Comparison of ENCODE assay signal across 18 cellular contexts in genomic region chr9:121767176-121767769, GRCh38.
"Had no signal": no experiment of that assay in that cellular context is flagged by ENCODE, and none has a peak within 500 bp of the region (broad histone marks: within the 10 kb centered on the region; RNA-seq: fewer than 3 reads in every experiment).

No MANE protein-coding gene starts in this region.

- ATAC-seq: activated T-cell treated with anti-CD3 and anti-CD28 coated beads, Interleukin-2, amount 50 U/mL, for 72 hours; gastrocnemius medialis; left lobe of liver; natural killer cell treated with Interleukin-12 subunit alpha and Interleukin-12 subunit beta and Interleukin-15 and Interleukin-18, amount 100 ng/mL, for 72 hours; psoas muscle; sciatic nerve had no signal

- H3K4me3 Mint-ChIP-seq: activated B cell treated with CpG ODN at 0.5 μM for 24 hours; activated CD4-positive, alpha-beta T cell treated with anti-CD3 and anti-CD28 coated beads, Interleukin-2, amount 10 ng/mL, durations not matched to agents 7 days and 5 days; activated naive CD8-positive, alpha-beta T cell; activated T-cell treated with anti-CD3 and anti-CD28 coated beads, Interleukin-2, amount 50 U/mL, for 72 hours; endodermal cell; natural killer cell treated with Interleukin-12 subunit alpha and Interleukin-12 subunit beta and Interleukin-15 and Interleukin-18, amount 100 ng/mL, for 72 hours; T-helper 2 cell treated with Interferon-gamma antibody and Interleukin-4, amounts not matched to agents 5 μg/mL and 100 μg/mL, for 36 hours had no signal

- H3K27me3 ChIP-seq: breast epithelium, dorsolateral prefrontal cortex, gastrocnemius medialis, stomach had no signal

- H3K4me3 ChIP-seq: breast epithelium, dorsolateral prefrontal cortex, gastrocnemius medialis, psoas muscle, stomach had no signal

- H3K9me3 ChIP-seq: breast epithelium, gastrocnemius medialis, psoas muscle, stomach had no signal

- H3K27ac Mint-ChIP-seq: activated B cell treated with CpG ODN at 0.5 μM for 24 hours; activated CD4-positive, alpha-beta T cell treated with anti-CD3 and anti-CD28 coated beads, Interleukin-2, amount 10 ng/mL, durations not matched to agents 7 days and 5 days; activated naive CD8-positive, alpha-beta T cell; activated T-cell treated with anti-CD3 and anti-CD28 coated beads, Interleukin-2, amount 50 U/mL, for 72 hours; endodermal cell; natural killer cell treated with Interleukin-12 subunit alpha and Interleukin-12 subunit beta and Interleukin-15 and Interleukin-18, amount 100 ng/mL, for 72 hours; T-helper 2 cell treated with Interferon-gamma antibody and Interleukin-4, amounts not matched to agents 5 μg/mL and 100 μg/mL, for 36 hours had no signal

- H3K4me1 Mint-ChIP-seq: activated B cell treated with CpG ODN at 0.5 μM for 24 hours; activated CD4-positive, alpha-beta T cell treated with anti-CD3 and anti-CD28 coated beads, Interleukin-2, amount 10 ng/mL, durations not matched to agents 7 days and 5 days; endodermal cell had no signal

- H3K36me3 ChIP-seq: breast epithelium had no signal

- H3K27ac ChIP-seq: psoas muscle had no signal

- DNase-seq: activated B cell treated with CpG ODN at 0.5 μM for 24 hours; activated CD4-positive, alpha-beta T cell treated with anti-CD3 and anti-CD28 coated beads, Interleukin-2, amount 10 ng/mL, durations not matched to agents 7 days and 5 days; activated CD8-positive, alpha-beta memory T cell treated with anti-CD3 and anti-CD28 coated beads, Interleukin-2, amount 50 U/mL, for 48 hours; activated gamma-delta T cell treated with Interleukin-2 at 50 U/mL for 16 hours; activated T-cell treated with anti-CD3 and anti-CD28 coated beads, Interleukin-2, amount 50 U/mL, for 72 hours; dorsolateral prefrontal cortex; endodermal cell; erythroblast; gastrocnemius medialis; mesendoderm; stomach had no signal

- H3K9me3 Mint-ChIP-seq: activated B cell treated with CpG ODN at 0.5 μM for 24 hours; activated CD4-positive, alpha-beta T cell treated with anti-CD3 and anti-CD28 coated beads, Interleukin-2, amount 10 ng/mL, durations not matched to agents 7 days and 5 days; activated T-cell treated with anti-CD3 and anti-CD28 coated beads, Interleukin-2, amount 50 U/mL, for 72 hours; endodermal cell; natural killer cell treated with Interleukin-12 subunit alpha and Interleukin-12 subunit beta and Interleukin-15 and Interleukin-18, amount 100 ng/mL, for 72 hours; T-helper 2 cell treated with Interferon-gamma antibody and Interleukin-4, amounts not matched to agents 5 μg/mL and 100 μg/mL, for 36 hours had no signal

- H3K27me3 Mint-ChIP-seq: activated naive CD8-positive, alpha-beta T cell had no signal

- H3K36me3 Mint-ChIP-seq: activated naive CD8-positive, alpha-beta T cell; natural killer cell treated with Interleukin-12 subunit alpha and Interleukin-12 subunit beta and Interleukin-15 and Interleukin-18, amount 100 ng/mL, for 72 hours had no signal
